ENCODE assay signal across 16 cellular contexts in the genomic region with DNA sequence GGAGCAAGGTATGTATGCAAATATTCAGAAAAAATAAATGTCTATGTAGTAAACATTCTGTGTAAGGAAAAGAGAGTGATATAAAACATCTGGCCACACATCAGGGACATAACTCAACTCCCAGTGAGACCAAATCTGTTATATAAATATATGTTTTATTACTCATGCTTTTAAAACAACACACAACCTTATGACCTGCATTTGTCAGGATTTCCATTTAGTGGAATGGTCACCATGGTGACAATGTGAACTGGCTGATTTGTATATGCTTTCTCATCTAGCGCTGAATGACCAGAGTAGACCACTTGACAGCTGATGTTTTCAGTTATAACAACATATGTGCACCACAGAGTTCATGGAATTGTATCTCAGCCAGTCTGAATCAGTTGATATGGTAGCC.
DNase-seq lines count a peak whose midpoint lies in the region; ATAC-seq, FAIRE-seq and TF ChIP-seq lines count a peak whose summit lies in the region.
"Had no signal": no experiment of that assay in that cellular context is flagged by ENCODE, and none has a peak within 500 bp of the region (broad histone marks: within the 10 kb centered on the region; RNA-seq: fewer than 3 reads in every experiment).

No MANE protein-coding gene starts in this region.

- H3K4me2 ChIP-seq in mammary epithelial cell (ENCODE audit: insufficient read depth, low read depth, low read length) (no peak overlapping the region), keratinocyte (ENCODE audit: control insufficient read depth, extremely low read depth, insufficient read depth, low read depth, low read length) (no peak overlapping the region)
- H3K4me2 ChIP-seq: PC-9 had no signal

- H3K9me1 ChIP-seq in keratinocyte (ENCODE audit: control insufficient read depth, extremely low read depth, insufficient read depth, low read length): no peaks in the 10 kb centered on the region

- BruUV-seq in mammary epithelial cell (replicated peaks; lab: Mats Ljungman, UMichigan): no TSS peak

- DNase-seq in BJ (ENCODE audit: low read depth): peak; percentile 88
- DNase-seq in LHCN-M2 (ENCODE audit: low read depth): peak; percentile 86
- peak; percentile 76 for DNase-seq in mammary epithelial cell
- no peak for DNase-seq in keratinocyte (ENCODE audit: low read depth, low spot score)
- DNase-seq in germinal center (ENCODE audit: low spot score): no peak
- no peak for DNase-seq in activated CD8-positive, alpha-beta memory T cell treated with anti-CD3 and anti-CD28 coated beads, Interleukin-2, amount 10 ng/mL, durations not matched to agents 7 days and 5 days
- DNase-seq in Ammon's horn (ENCODE audit: low spot score): no peak
- DNase-seq in AG08395 (ENCODE audit: low spot score): no peak
- DNase-seq: activated CD4-positive, alpha-beta memory T cell treated with anti-CD3 and anti-CD28 coated beads, Interleukin-2, amount 10 ng/mL, durations not matched to agents 7 days and 5 days; activated effector memory CD4-positive, alpha-beta T cell treated with anti-CD3 and anti-CD28 coated beads, Interleukin-2, amount 50 U/mL, for 16 hours; AML-193; caudate nucleus; DND-41; PC-9; stimulated activated naive CD4-positive, alpha-beta T cell; T-helper 17 cell had no signal

- H3K9me3 ChIP-seq in mammary epithelial cell (replicated peaks; ENCODE audit: insufficient read depth, low read length): no peaks in the 10 kb centered on the region
- no peaks in the 10 kb centered on the region for H3K9me3 ChIP-seq in keratinocyte (ENCODE audit: control insufficient read depth, low read depth, low read length)

- H3K27ac ChIP-seq in mammary epithelial cell (ENCODE audit: insufficient read depth, low read depth, low read length): no peak overlapping the region
- no peak overlapping the region for H3K27ac ChIP-seq in keratinocyte (ENCODE audit: control insufficient read depth, insufficient read depth, low read length)
- H3K27ac ChIP-seq: PC-9 had no signal

- peak; percentile 46 for FAIRE-seq in keratinocyte (lab: Jason Lieb, UNC)

- H2AFZ ChIP-seq in mammary epithelial cell (ENCODE audit: low read depth, low read length): no peak overlapping the region
- no peak overlapping the region for H2AFZ ChIP-seq in keratinocyte (ENCODE audit: control insufficient read depth, low read length)
- H2AFZ ChIP-seq: PC-9 had no signal

- H3K4me3 ChIP-seq in BJ (ENCODE audit: low read depth, low read length): no peak overlapping the region
- H3K4me3 ChIP-seq in mammary epithelial cell (replicated peaks in 1 of 3; ENCODE audit: insufficient read depth in 1 of 3, low read depth in 2 of 3, low read length in 3 of 3): no peak overlapping the region
- H3K4me3 ChIP-seq in keratinocyte (ENCODE audit: control insufficient read depth in 2 of 3, extremely low read depth in 1 of 3, insufficient read depth in 2 of 3, low read depth in 1 of 3, low read length in 3 of 3): no peak overlapping the region
- H3K4me3 ChIP-seq: PC-9 had no signal

- H3K27me3 ChIP-seq in BJ (ENCODE audit: control insufficient read depth, insufficient read depth, low read length): no peaks in the 10 kb centered on the region
- H3K27me3 ChIP-seq in mammary epithelial cell (ENCODE audit: insufficient read depth, low read length): no peaks in the 10 kb centered on the region
- H3K27me3 ChIP-seq in keratinocyte (ENCODE audit: control insufficient read depth, extremely low read depth, insufficient read depth, low read length): no peaks in the 10 kb centered on the region

- no peaks in the 10 kb centered on the region for H3K36me3 ChIP-seq in BJ (ENCODE audit: control insufficient read depth, insufficient read depth, low read length)
- H3K36me3 ChIP-seq in mammary epithelial cell (ENCODE audit: insufficient read depth, low read length): no peaks in the 10 kb centered on the region
- H3K36me3 ChIP-seq in keratinocyte (ENCODE audit: control insufficient read depth in 2 of 2, extremely low read depth in 1 of 2, insufficient read depth in 2 of 2, low read length in 2 of 2): no peaks in the 10 kb centered on the region

- H3K27ac Mint-ChIP-seq in activated CD8-positive, alpha-beta memory T cell treated with anti-CD3 and anti-CD28 coated beads, Interleukin-2, amount 10 ng/mL, durations not matched to agents 7 days and 5 days: no peak overlapping the region
- H3K27ac Mint-ChIP-seq: activated CD4-positive, alpha-beta memory T cell treated with anti-CD3 and anti-CD28 coated beads, Interleukin-2, amount 10 ng/mL, durations not matched to agents 7 days and 5 days; T-helper 17 cell had no signal

- H3K9ac ChIP-seq in mammary epithelial cell (ENCODE audit: insufficient read depth, low read length): no peak overlapping the region
- no peak overlapping the region for H3K9ac ChIP-seq in keratinocyte (ENCODE audit: control insufficient read depth, extremely low read depth, insufficient read depth, low read length)

- no peaks in the 10 kb centered on the region for H3K4me1 Mint-ChIP-seq in activated CD8-positive, alpha-beta memory T cell treated with anti-CD3 and anti-CD28 coated beads, Interleukin-2, amount 10 ng/mL, durations not matched to agents 7 days and 5 days
- H3K4me1 Mint-ChIP-seq: activated CD4-positive, alpha-beta memory T cell treated with anti-CD3 and anti-CD28 coated beads, Interleukin-2, amount 10 ng/mL, durations not matched to agents 7 days and 5 days; T-helper 17 cell had no signal

- no peaks in the 10 kb centered on the region for H3K36me3 Mint-ChIP-seq in activated CD8-positive, alpha-beta memory T cell treated with anti-CD3 and anti-CD28 coated beads, Interleukin-2, amount 10 ng/mL, durations not matched to agents 7 days and 5 days

- no peaks in the 10 kb centered on the region for H3K27me3 Mint-ChIP-seq in activated CD8-positive, alpha-beta memory T cell treated with anti-CD3 and anti-CD28 coated beads, Interleukin-2, amount 10 ng/mL, durations not matched to agents 7 days and 5 days
- H3K27me3 Mint-ChIP-seq: activated CD4-positive, alpha-beta memory T cell treated with anti-CD3 and anti-CD28 coated beads, Interleukin-2, amount 10 ng/mL, durations not matched to agents 7 days and 5 days; T-helper 17 cell had no signal

- no peak for ATAC-seq in activated CD8-positive, alpha-beta memory T cell treated with anti-CD3 and anti-CD28 coated beads, Interleukin-2, amount 10 ng/mL, durations not matched to agents 7 days and 5 days
- ATAC-seq: T-helper 17 cell had no signal

- no peaks in the 10 kb centered on the region for H4K20me1 ChIP-seq in mammary epithelial cell (ENCODE audit: insufficient read depth, low read length)
- H4K20me1 ChIP-seq in keratinocyte (ENCODE audit: control insufficient read depth, extremely low read depth, insufficient read depth, low read length): no peaks in the 10 kb centered on the region

- CTCF ChIA-PET in BJ (lab: Yijun Ruan, JAX) (no interaction called here), mammary epithelial cell (lab: Charles Lee; ENCODE audit: low non-redundant PET) (no interaction called here)
- CTCF ChIA-PET in activated CD8-positive, alpha-beta memory T cell treated with anti-CD3 and anti-CD28 coated beads, Interleukin-2, amount 10 ng/mL, durations not matched to agents 7 days and 5 days (lab: Charles Lee): no interaction called here

- dilution Hi-C loops in mammary epithelial cell (cut with HindIII; ENCODE audit: low sequenced_read_pairs) (no loop called here), keratinocyte (cut with MboI; ENCODE audit: extremely low pct_ligation_motif_present, low sequenced_read_pairs) (no loop called here)

- in situ Hi-C loops in mammary epithelial cell (cut with MboI; ENCODE audit: low sequenced_read_pairs in 2 of 2): no loop called here

- peaks cover 2% of the 10 kb centered on the region for H3K9me3 Mint-ChIP-seq in activated CD8-positive, alpha-beta memory T cell treated with anti-CD3 and anti-CD28 coated beads, Interleukin-2, amount 10 ng/mL, durations not matched to agents 7 days and 5 days (ENCODE audit: low read depth)
- H3K9me3 Mint-ChIP-seq: activated CD4-positive, alpha-beta memory T cell treated with anti-CD3 and anti-CD28 coated beads, Interleukin-2, amount 10 ng/mL, durations not matched to agents 7 days and 5 days had no signal

- 94% methylated on average over 1 of the region's 1 CpG for WGBS in mammary epithelial cell (ENCODE audit: low coverage, missing lambda C conversion rate)

- H3K4me1 ChIP-seq in mammary epithelial cell (ENCODE audit: insufficient read depth, low read length) (no peaks in the 10 kb centered on the region), keratinocyte (ENCODE audit: control insufficient read depth, extremely low read depth, insufficient read depth, low read length) (no peaks in the 10 kb centered on the region)

- TF ChIP-seq CTCF in BJ (IDR thresholded peaks at IDR 0.05; ENCODE audit: insufficient read depth, low read depth, low read length): no peak
- no peak for TF ChIP-seq CTCF in mammary epithelial cell (conservative IDR thresholded peaks at IDR 0.05 in 1 of 2, IDR thresholded peaks at IDR 0.05 in 1 of 2; ENCODE audit: extremely low read depth in 1 of 2, insufficient read depth in 1 of 2, low read depth in 1 of 2, low read length in 2 of 2)
- TF ChIP-seq CTCF in keratinocyte (optimal IDR thresholded peaks at IDR 0.05 in 1 of 3, IDR thresholded peaks at IDR 0.05 in 1 of 3, conservative IDR thresholded peaks at IDR 0.05 in 1 of 3; ENCODE audit: extremely low read depth in 1 of 3, insufficient read depth in 2 of 3, low read length in 3 of 3): no peak

- H3K79me2 ChIP-seq in mammary epithelial cell (ENCODE audit: insufficient read depth, low read length) (no peaks in the 10 kb centered on the region), keratinocyte (ENCODE audit: control insufficient read depth, insufficient read depth, low read length) (no peaks in the 10 kb centered on the region)

- POLR2A ChIA-PET in BJ (lab: Charles Lee): no interaction called here

- intact Hi-C loops in mammary epithelial cell (cut with micrococcal nuclease): no loop called here

- no peak overlapping the region for H3K4me3 Mint-ChIP-seq in activated CD8-positive, alpha-beta memory T cell treated with anti-CD3 and anti-CD28 coated beads, Interleukin-2, amount 10 ng/mL, durations not matched to agents 7 days and 5 days
- H3K4me3 Mint-ChIP-seq: activated CD4-positive, alpha-beta memory T cell treated with anti-CD3 and anti-CD28 coated beads, Interleukin-2, amount 10 ng/mL, durations not matched to agents 7 days and 5 days; T-helper 17 cell had no signal

Comparison
In these comparisons a context has a peak if more than half of its experiments do, and no peak if none do; other contexts are left out.
1. DNase-seq: peak in BJ (single experiment), LHCN-M2 (single experiment) and mammary epithelial cell (single experiment); none in keratinocyte (single experiment), germinal center (single experiment), activated CD8-positive, alpha-beta memory T cell treated with anti-CD3 and anti-CD28 coated beads, Interleukin-2, amount 10 ng/mL, durations not matched to agents 7 days and 5 days (single experiment), Ammon's horn (single experiment) and AG08395 (single experiment).